In genomic region chr13:106450991-106451390, GRCh38 we compare ENCODE assay signal across 28 cellular contexts.
"Had no signal": no experiment of that assay in that cellular context is flagged by ENCODE, and none has a peak within 500 bp of the region (broad histone marks: within the 10 kb centered on the region; RNA-seq: fewer than 3 reads in every experiment).

No MANE protein-coding gene starts in this region.

- ATAC-seq: naive thymus-derived CD8-positive, alpha-beta T cell; natural killer cell treated with Interleukin-12 subunit alpha and Interleukin-12 subunit beta and Interleukin-15 and Interleukin-18, amount 100 ng/mL, for 72 hours; psoas muscle; right cardiac atrium; right lobe of liver; stimulated activated effector memory CD8-positive, alpha-beta T cell treated with anti-CD3 and anti-CD28 coated beads, Interleukin-12 subunit alpha, Interleukin-12 subunit beta, amount 100 ng/mL, for 72 hours; stimulated activated naive B cell treated with anti-CD40 and anti-IgM and Interleukin-4, amounts not matched to agents 10 μg/mL and 1 μg/mL and 100 μg/mL, for 72 hours had no signal

- H3K27me3 ChIP-seq: ovary, right lobe of liver, sigmoid colon, thyroid gland, tibial nerve, upper lobe of left lung, vagina had no signal

- H3K4me1 Mint-ChIP-seq: stimulated activated effector memory CD8-positive, alpha-beta T cell treated with anti-CD3 and anti-CD28 coated beads, Interleukin-12 subunit alpha, Interleukin-12 subunit beta, amount 100 ng/mL, for 72 hours; stimulated activated naive B cell treated with anti-CD40 and anti-IgM and Interleukin-4, amounts not matched to agents 10 μg/mL and 1 μg/mL and 100 μg/mL, for 72 hours had no signal

- H3K27ac Mint-ChIP-seq: natural killer cell treated with Interleukin-12 subunit alpha and Interleukin-12 subunit beta and Interleukin-15 and Interleukin-18, amount 100 ng/mL, for 72 hours; nephron progenitor cell; progenitor cell of endocrine pancreas; stimulated activated effector memory CD8-positive, alpha-beta T cell treated with anti-CD3 and anti-CD28 coated beads, Interleukin-12 subunit alpha, Interleukin-12 subunit beta, amount 100 ng/mL, for 72 hours; stimulated activated naive B cell treated with anti-CD40 and anti-IgM and Interleukin-4, amounts not matched to agents 10 μg/mL and 1 μg/mL and 100 μg/mL, for 72 hours; stimulated activated naive CD8-positive, alpha-beta T cell treated with anti-CD3 and anti-CD28 coated beads, Interleukin-15, Interleukin-2, amounts not matched to agents 100 ng/mL and 50 ng/mL, for 24 hours had no signal

- H3K4me3 Mint-ChIP-seq: naive thymus-derived CD8-positive, alpha-beta T cell; natural killer cell treated with Interleukin-12 subunit alpha and Interleukin-12 subunit beta and Interleukin-15 and Interleukin-18, amount 100 ng/mL, for 72 hours; nephron progenitor cell; neural crest cell; stimulated activated effector memory CD8-positive, alpha-beta T cell treated with anti-CD3 and anti-CD28 coated beads, Interleukin-12 subunit alpha, Interleukin-12 subunit beta, amount 100 ng/mL, for 72 hours; stimulated activated naive B cell treated with anti-CD40 and anti-IgM and Interleukin-4, amounts not matched to agents 10 μg/mL and 1 μg/mL and 100 μg/mL, for 72 hours; stimulated activated naive CD8-positive, alpha-beta T cell treated with anti-CD3 and anti-CD28 coated beads, Interleukin-15, Interleukin-2, amounts not matched to agents 100 ng/mL and 50 ng/mL, for 24 hours had no signal

- H3K36me3 ChIP-seq: ovary, right lobe of liver, sigmoid colon, stomach, thoracic aorta, thyroid gland, tibial nerve, upper lobe of left lung, vagina had no signal

- H3K27ac ChIP-seq: ovary, parathyroid adenoma, psoas muscle, right lobe of liver, sigmoid colon, stomach, thoracic aorta, thyroid gland, tibial nerve, upper lobe of left lung, vagina had no signal

- DNase-seq: naive thymus-derived CD8-positive, alpha-beta T cell; nephron progenitor cell; ovary; posterior cingulate gyrus; psoas muscle; right cardiac atrium; right lobe of liver; sigmoid colon; small intestine; stimulated activated CD4-positive, alpha-beta T cell treated with anti-CD3 and anti-CD28 coated beads, Interleukin-15, amount 100 ng/mL, for 24 hours; stimulated activated CD4-positive, alpha-beta T cell treated with anti-CD3 and anti-CD28 coated beads, Interleukin-2, amount 100 ng/mL, for 24 hours; stimulated activated CD4-positive, alpha-beta T cell treated with anti-CD3 and anti-CD28 coated beads, Interleukin-2, amount 100 ng/mL, for 48 hours; stimulated activated CD4-positive, alpha-beta T cell treated with anti-CD3 and anti-CD28 coated beads, Interleukin-4, amount 100 ng/mL, for 24 hours; stimulated activated naive B cell treated with anti-CD40 and anti-IgM and Interleukin-4, amounts not matched to agents 10 μg/mL and 1 μg/mL and 100 μg/mL, for 72 hours; stimulated activated naive CD4-positive, alpha-beta T cell treated with Interleukin-2 at 50 U/mL for 16 hours; stomach; thyroid gland; trophoblast cell; upper lobe of left lung had no signal

- H3K9me3 ChIP-seq: ovary, psoas muscle, right lobe of liver, sigmoid colon, stomach, thoracic aorta, thyroid gland, tibial nerve, upper lobe of left lung, vagina had no signal

- H3K4me3 ChIP-seq: ovary, psoas muscle, right lobe of liver, sigmoid colon, stomach, thoracic aorta, thyroid gland, tibial nerve, upper lobe of left lung, vagina had no signal

- H3K4me1 ChIP-seq: parathyroid adenoma, psoas muscle, right lobe of liver, sigmoid colon, stomach, tibial nerve, upper lobe of left lung, vagina had no signal

- H3K9me3 Mint-ChIP-seq: natural killer cell treated with Interleukin-12 subunit alpha and Interleukin-12 subunit beta and Interleukin-15 and Interleukin-18, amount 100 ng/mL, for 72 hours; stimulated activated effector memory CD8-positive, alpha-beta T cell treated with anti-CD3 and anti-CD28 coated beads, Interleukin-12 subunit alpha, Interleukin-12 subunit beta, amount 100 ng/mL, for 72 hours; stimulated activated naive CD8-positive, alpha-beta T cell treated with anti-CD3 and anti-CD28 coated beads, Interleukin-15, Interleukin-2, amounts not matched to agents 100 ng/mL and 50 ng/mL, for 24 hours had no signal

- H3K36me3 Mint-ChIP-seq: naive thymus-derived CD8-positive, alpha-beta T cell; natural killer cell treated with Interleukin-12 subunit alpha and Interleukin-12 subunit beta and Interleukin-15 and Interleukin-18, amount 100 ng/mL, for 72 hours; stimulated activated effector memory CD8-positive, alpha-beta T cell treated with anti-CD3 and anti-CD28 coated beads, Interleukin-12 subunit alpha, Interleukin-12 subunit beta, amount 100 ng/mL, for 72 hours; stimulated activated naive B cell treated with anti-CD40 and anti-IgM and Interleukin-4, amounts not matched to agents 10 μg/mL and 1 μg/mL and 100 μg/mL, for 72 hours had no signal
